ENCODE assay signal across 1 cellular context in genomic region chr16:70523621-70524405, GRCh38.
A peak's percentile ranks its signal among the peaks of the same experiment; 100 is the strongest.
TF ChIP-seq lines count a peak whose summit lies in the region.

Gene SF3B3, plus strand, starts transcription at chr16:70523816. Its CDS starts 2,841 bp downstream, at chr16:70526657.

TF ChIP-seq in HepG2, 621 proteins besides CTCF, POLR2A, EP300 and RAD21 (continued from another document and continues in another):
- TF ChIP-seq ZNF646 (CRISPR knock-in tag; IDR thresholded peaks at IDR 0.05) (no peak), ZFP1 (CRISPR knock-in tag; IDR thresholded peaks at IDR 0.05) (no peak), CCDC6 (CRISPR knock-in tag; IDR thresholded peaks at IDR 0.05) (no peak), ZNF704 (CRISPR knock-in tag; IDR thresholded peaks at IDR 0.05; ENCODE audit: borderline replicate concordance) (peak; percentile 46), ZNF772 (CRISPR knock-in tag; IDR thresholded peaks at IDR 0.05) (peak; percentile 55; the same call in 1 of the 2 replicates), ZFY (CRISPR knock-in tag; IDR thresholded peaks at IDR 0.05) (peak; percentile 99), ZSCAN22 (CRISPR knock-in tag; IDR thresholded peaks at IDR 0.05) (no peak), U2AF2 (IDR thresholded peaks at IDR 0.05; ENCODE audit: low read depth, low read length) (no peak), ZNF354B (CRISPR knock-in tag; IDR thresholded peaks at IDR 0.05) (no peak), KDM4B (CRISPR knock-in tag; IDR thresholded peaks at IDR 0.05) (0 out of 2 replicates have a peak, but pooled peaks have one; percentile 54), ZNF75D (CRISPR knock-in tag; IDR thresholded peaks at IDR 0.05; ENCODE audit: borderline replicate concordance) (no peak), IRX3 (CRISPR knock-in tag; IDR thresholded peaks at IDR 0.05; ENCODE audit: borderline replicate concordance, low read depth) (peak; percentile 69; the same call in 1 of the 2 replicates), ZNF232 (CRISPR knock-in tag; IDR thresholded peaks at IDR 0.05; ENCODE audit: borderline replicate concordance) (no peak; the same call in 1 of the 2 replicates), ZNF547 (CRISPR knock-in tag; IDR thresholded peaks at IDR 0.05) (peak; percentile 42; the same call in 1 of the 2 replicates), ZNF432 (CRISPR knock-in tag; IDR thresholded peaks at IDR 0.05; ENCODE audit: borderline replicate concordance) (no peak), SKI (IDR thresholded peaks at IDR 0.05; ENCODE audit: partially characterized antibody) (peak; percentile 57), KLF11 (CRISPR knock-in tag; IDR thresholded peaks at IDR 0.05) (peak; percentile 52; the same call in 1 of the 2 replicates), ZBTB25 (CRISPR knock-in tag; IDR thresholded peaks at IDR 0.05) (peak; percentile 38; the same call in 1 of the 2 replicates), ZSCAN31 (CRISPR knock-in tag; IDR thresholded peaks at IDR 0.05; ENCODE audit: low read depth) (no peak), FLYWCH1 (CRISPR knock-in tag; IDR thresholded peaks at IDR 0.05) (peak; percentile 90), LCORL (IDR thresholded peaks at IDR 0.05) (0 out of 2 replicates have a peak, but pooled peaks have one; percentile 6), LCORL (CRISPR knock-in tag; IDR thresholded peaks at IDR 0.05) (no peak), PHF20 (CRISPR knock-in tag; IDR thresholded peaks at IDR 0.05) (peak; percentile 78), ZBTB43 (CRISPR knock-in tag; conservative IDR thresholded peaks at IDR 0.05) (peak; percentile 54; the same call in 1 of the 2 replicates), ZNF383 (CRISPR knock-in tag; IDR thresholded peaks at IDR 0.05; ENCODE audit: borderline replicate concordance) (no peak), MXI1 (IDR thresholded peaks at IDR 0.05; ENCODE audit: borderline replicate concordance, low read depth, low read length) (peak; percentile 67; the same call in 2 of the 3 replicates), SALL1 (CRISPR knock-in tag; IDR thresholded peaks at IDR 0.05) (peak; percentile 54), ETV6 (CRISPR knock-in tag; conservative IDR thresholded peaks at IDR 0.05) (0 out of 2 replicates have a peak, but pooled peaks have one; percentile 76), ZNF557 (CRISPR knock-in tag; IDR thresholded peaks at IDR 0.05) (peak; percentile 49; the same call in 1 of the 2 replicates)
- TF ChIP-seq, protein P1, sequence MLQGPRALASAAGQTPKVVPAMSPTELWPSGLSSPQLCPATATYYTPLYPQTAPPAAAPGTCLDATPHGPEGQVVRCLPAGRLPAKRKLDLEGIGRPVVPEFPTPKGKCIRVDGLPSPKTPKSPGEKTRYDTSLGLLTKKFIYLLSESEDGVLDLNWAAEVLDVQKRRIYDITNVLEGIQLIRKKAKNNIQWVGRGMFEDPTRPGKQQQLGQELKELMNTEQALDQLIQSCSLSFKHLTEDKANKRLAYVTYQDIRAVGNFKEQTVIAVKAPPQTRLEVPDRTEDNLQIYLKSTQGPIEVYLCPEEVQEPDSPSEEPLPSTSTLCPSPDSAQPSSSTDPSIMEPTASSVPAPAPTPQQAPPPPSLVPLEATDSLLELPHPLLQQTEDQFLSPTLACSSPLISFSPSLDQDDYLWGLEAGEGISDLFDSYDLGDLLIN (CRISPR knock-in tag; IDR thresholded peaks at IDR 0.05; ENCODE audit: borderline replicate concordance), result no peak
- TF ChIP-seq, protein P2, sequence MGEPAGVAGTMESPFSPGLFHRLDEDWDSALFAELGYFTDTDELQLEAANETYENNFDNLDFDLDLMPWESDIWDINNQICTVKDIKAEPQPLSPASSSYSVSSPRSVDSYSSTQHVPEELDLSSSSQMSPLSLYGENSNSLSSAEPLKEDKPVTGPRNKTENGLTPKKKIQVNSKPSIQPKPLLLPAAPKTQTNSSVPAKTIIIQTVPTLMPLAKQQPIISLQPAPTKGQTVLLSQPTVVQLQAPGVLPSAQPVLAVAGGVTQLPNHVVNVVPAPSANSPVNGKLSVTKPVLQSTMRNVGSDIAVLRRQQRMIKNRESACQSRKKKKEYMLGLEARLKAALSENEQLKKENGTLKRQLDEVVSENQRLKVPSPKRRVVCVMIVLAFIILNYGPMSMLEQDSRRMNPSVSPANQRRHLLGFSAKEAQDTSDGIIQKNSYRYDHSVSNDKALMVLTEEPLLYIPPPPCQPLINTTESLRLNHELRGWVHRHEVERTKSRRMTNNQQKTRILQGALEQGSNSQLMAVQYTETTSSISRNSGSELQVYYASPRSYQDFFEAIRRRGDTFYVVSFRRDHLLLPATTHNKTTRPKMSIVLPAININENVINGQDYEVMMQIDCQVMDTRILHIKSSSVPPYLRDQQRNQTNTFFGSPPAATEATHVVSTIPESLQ (CRISPR knock-in tag; conservative IDR thresholded peaks at IDR 0.05), result no peak
- TF ChIP-seq, protein P3, sequence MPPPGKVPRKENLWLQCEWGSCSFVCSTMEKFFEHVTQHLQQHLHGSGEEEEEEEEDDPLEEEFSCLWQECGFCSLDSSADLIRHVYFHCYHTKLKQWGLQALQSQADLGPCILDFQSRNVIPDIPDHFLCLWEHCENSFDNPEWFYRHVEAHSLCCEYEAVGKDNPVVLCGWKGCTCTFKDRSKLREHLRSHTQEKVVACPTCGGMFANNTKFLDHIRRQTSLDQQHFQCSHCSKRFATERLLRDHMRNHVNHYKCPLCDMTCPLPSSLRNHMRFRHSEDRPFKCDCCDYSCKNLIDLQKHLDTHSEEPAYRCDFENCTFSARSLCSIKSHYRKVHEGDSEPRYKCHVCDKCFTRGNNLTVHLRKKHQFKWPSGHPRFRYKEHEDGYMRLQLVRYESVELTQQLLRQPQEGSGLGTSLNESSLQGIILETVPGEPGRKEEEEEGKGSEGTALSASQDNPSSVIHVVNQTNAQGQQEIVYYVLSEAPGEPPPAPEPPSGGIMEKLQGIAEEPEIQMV (CRISPR knock-in tag; IDR thresholded peaks at IDR 0.05; ENCODE audit: low read depth), result no peak
- TF ChIP-seq, protein P4, sequence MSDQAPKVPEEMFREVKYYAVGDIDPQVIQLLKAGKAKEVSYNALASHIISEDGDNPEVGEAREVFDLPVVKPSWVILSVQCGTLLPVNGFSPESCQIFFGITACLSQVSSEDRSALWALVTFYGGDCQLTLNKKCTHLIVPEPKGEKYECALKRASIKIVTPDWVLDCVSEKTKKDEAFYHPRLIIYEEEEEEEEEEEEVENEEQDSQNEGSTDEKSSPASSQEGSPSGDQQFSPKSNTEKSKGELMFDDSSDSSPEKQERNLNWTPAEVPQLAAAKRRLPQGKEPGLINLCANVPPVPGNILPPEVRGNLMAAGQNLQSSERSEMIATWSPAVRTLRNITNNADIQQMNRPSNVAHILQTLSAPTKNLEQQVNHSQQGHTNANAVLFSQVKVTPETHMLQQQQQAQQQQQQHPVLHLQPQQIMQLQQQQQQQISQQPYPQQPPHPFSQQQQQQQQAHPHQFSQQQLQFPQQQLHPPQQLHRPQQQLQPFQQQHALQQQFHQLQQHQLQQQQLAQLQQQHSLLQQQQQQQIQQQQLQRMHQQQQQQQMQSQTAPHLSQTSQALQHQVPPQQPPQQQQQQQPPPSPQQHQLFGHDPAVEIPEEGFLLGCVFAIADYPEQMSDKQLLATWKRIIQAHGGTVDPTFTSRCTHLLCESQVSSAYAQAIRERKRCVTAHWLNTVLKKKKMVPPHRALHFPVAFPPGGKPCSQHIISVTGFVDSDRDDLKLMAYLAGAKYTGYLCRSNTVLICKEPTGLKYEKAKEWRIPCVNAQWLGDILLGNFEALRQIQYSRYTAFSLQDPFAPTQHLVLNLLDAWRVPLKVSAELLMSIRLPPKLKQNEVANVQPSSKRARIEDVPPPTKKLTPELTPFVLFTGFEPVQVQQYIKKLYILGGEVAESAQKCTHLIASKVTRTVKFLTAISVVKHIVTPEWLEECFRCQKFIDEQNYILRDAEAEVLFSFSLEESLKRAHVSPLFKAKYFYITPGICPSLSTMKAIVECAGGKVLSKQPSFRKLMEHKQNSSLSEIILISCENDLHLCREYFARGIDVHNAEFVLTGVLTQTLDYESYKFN (CRISPR knock-in tag; conservative IDR thresholded peaks at IDR 0.05), result no peak; the same call in 1 of the 2 replicates
- TF ChIP-seq, protein P5, sequence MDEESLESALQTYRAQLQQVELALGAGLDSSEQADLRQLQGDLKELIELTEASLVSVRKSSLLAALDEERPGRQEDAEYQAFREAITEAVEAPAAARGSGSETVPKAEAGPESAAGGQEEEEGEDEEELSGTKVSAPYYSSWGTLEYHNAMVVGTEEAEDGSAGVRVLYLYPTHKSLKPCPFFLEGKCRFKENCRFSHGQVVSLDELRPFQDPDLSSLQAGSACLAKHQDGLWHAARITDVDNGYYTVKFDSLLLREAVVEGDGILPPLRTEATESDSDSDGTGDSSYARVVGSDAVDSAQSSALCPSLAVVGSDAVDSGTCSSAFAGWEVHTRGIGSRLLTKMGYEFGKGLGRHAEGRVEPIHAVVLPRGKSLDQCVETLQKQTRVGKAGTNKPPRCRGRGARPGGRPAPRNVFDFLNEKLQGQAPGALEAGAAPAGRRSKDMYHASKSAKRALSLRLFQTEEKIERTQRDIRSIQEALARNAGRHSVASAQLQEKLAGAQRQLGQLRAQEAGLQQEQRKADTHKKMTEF (CRISPR knock-in tag; IDR thresholded peaks at IDR 0.05), result peak; percentile 87
- TF ChIP-seq, protein P6, sequence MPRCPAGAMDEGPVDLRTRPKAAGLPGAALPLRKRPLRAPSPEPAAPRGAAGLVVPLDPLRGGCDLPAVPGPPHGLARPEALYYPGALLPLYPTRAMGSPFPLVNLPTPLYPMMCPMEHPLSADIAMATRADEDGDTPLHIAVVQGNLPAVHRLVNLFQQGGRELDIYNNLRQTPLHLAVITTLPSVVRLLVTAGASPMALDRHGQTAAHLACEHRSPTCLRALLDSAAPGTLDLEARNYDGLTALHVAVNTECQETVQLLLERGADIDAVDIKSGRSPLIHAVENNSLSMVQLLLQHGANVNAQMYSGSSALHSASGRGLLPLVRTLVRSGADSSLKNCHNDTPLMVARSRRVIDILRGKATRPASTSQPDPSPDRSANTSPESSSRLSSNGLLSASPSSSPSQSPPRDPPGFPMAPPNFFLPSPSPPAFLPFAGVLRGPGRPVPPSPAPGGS (CRISPR knock-in tag; IDR thresholded peaks at IDR 0.05), result no peak; the same call in 1 of the 2 replicates
